Comparison of ENCODE assay signal across 8 cellular contexts in the genomic region with DNA sequence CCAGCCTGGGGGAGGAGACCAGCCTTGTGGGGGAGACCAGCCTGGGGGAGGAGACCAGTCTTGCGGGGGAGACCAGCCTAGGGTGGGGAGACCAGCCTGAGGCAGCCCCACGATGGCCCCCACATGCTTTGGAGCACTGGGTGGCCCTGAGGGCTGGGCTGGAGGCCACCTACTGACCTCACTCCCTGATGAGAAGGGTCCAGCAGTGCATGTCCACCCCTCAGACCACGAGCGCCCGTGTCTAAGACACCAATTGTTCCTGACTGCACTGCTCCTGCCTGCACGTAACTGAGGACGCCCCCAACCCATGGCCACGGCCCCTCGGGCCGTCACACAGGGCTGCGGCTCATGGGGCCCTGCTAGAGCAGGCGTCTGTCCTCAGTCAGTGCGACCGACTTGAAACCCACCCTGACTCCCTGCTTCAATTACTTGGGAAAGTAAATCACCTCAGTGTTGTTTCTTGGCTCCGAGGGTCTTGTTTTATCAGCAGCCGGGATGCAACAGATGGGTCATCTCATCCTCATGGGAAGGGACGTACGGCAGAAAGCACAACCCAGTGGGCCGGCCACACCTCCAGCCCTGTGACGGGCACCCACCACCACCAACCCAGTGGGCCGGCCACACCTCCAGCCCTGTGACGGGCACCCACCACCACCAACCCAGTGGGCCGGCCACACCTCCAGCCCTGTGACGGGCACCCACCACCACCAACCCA. TPM values are rescaled to one million over a fixed set of nuclear protein-coding genes. Genes with fewer than 3 reads are reported as not detected.
DNase-seq lines count a peak whose midpoint lies in the region; ATAC-seq and TF ChIP-seq lines count a peak whose summit lies in the region.

TSS of gene SPATC1L (minus strand) at position 550 of the 715 bp plus-strand sequence. CDS start 1,643 bp downstream, outside the sequence.

- H3K4me1 ChIP-seq in gastroesophageal sphincter (peaks cover 0 to 14% (median 3%) of the 10 kb centered on the region in 3 donors), neuron (ENCODE audit: insufficient read depth, low read length) (peaks cover 18% of the 10 kb centered on the region), testis (peaks cover 32% of the 10 kb centered on the region)

- intact Hi-C loops in testis (cut with DNase I; ENCODE audit: low total_unique reads), result no loop called here

- 4 to 23% methylated on average over 5 to 8 of the region's 24 CpGs for WGBS in gastroesophageal sphincter (ENCODE audit: low coverage in 1 of 2), 2 donors
- WGBS in testis, 2 donors, result 3 to 37% methylated on average over 15 to 21 of the region's 24 CpGs

- H3K9me3 ChIP-seq in gastroesophageal sphincter, result no peaks in the 10 kb centered on the region
- peaks cover 2% of the 10 kb centered on the region for H3K9me3 ChIP-seq in neuron (ENCODE audit: low read length)
- H3K9me3 ChIP-seq in testis, result no peaks in the 10 kb centered on the region

- DNase-seq in DMS 273 (lab: John Stamatoyannopoulos, UW; ENCODE audit: unreplicated experiment) (peak; percentile 82), NOMO-1 treated with DMSO at 0.1 percent for 48 hours (lab: John Stamatoyannopoulos, UW; ENCODE audit: unreplicated experiment) (peak; percentile 52), testis (peak; percentile 78)
- peak; percentile 31 for DNase-seq in activated naive CD4-positive, alpha-beta T cell treated with Interleukin-2 at 50 U/mL for 16 hours

- H3K27ac ChIP-seq in gastroesophageal sphincter (peak within 1 kb of the TSS; percentile 6 to 91 (median 72)), testis (peak within 1 kb of the TSS; percentile 85 to 95)

- no peak for TF ChIP-seq EP300 in gastroesophageal sphincter (IDR thresholded peaks at IDR 0.05)

- TF ChIP-seq CTCF in gastroesophageal sphincter (IDR thresholded peaks at IDR 0.05) (no peak), testis (IDR thresholded peaks at IDR 0.05) (no peak)

- ATAC-seq in HG02588 (IDR thresholded peaks at IDR 0.05; ENCODE audit: unreplicated experiment) (peak; percentile 59), gastroesophageal sphincter (peak; percentile 70), GM19023 (IDR thresholded peaks at IDR 0.05; ENCODE audit: unreplicated experiment) (no peak)

- H3K4me3 ChIP-seq in gastroesophageal sphincter (peak within 1 kb of the TSS; percentile 34 to 40), neuron (ENCODE audit: low read length) (peak within 1 kb of the TSS; percentile 65), testis (peak within 1 kb of the TSS; percentile 67 to 71)

- H3K27me3 ChIP-seq in gastroesophageal sphincter, result peaks cover 17% of the 10 kb centered on the region
- no peaks in the 10 kb centered on the region for H3K27me3 ChIP-seq in neuron (ENCODE audit: insufficient read depth, low read length)
- no peaks in the 10 kb centered on the region for H3K27me3 ChIP-seq in testis

- no peak for TF ChIP-seq POLR2A in gastroesophageal sphincter (IDR thresholded peaks at IDR 0.05)
- TF ChIP-seq POLR2A in testis (IDR thresholded peaks at IDR 0.05), result no peak

- H2AFZ ChIP-seq in neuron (ENCODE audit: low read depth, low read length), result no peak within 1 kb of the TSS

- peaks cover 0 to 2% of the 10 kb centered on the region in 2 donors for H3K36me3 ChIP-seq in gastroesophageal sphincter
- H3K36me3 ChIP-seq in neuron (ENCODE audit: insufficient read depth, low read length), result no peaks in the 10 kb centered on the region
- no peaks in the 10 kb centered on the region for H3K36me3 ChIP-seq in testis (ENCODE audit: low read depth, missing control alignments)

RNA-seq across cellular contexts. Expression of gene SPATC1L, which starts in this region (rescaled TPM):
- total RNA-seq in gastroesophageal sphincter (10 to 100 TPM in 1 of 4 donors, 1 to 10 TPM in 2, under 1 TPM in 1; 0.54 to 20.4 (median 7.9) TPM), testis (10 to 100 TPM; 75.6 to 96.1 TPM)
- 55.4 TPM for polyA plus RNA-seq in testis (ENCODE audit: insufficient read depth, low read depth, low replicate concordance)

Comparison
In these comparisons a context has a peak if more than half of its experiments do, and no peak if none do; other contexts are left out.
1. DNase-seq: peak in every context shown above with its lines; median percentile 82 in DMS 273; 78 in testis; 52 in NOMO-1 treated with DMSO at 0.1 percent for 48 hours; 31 in activated naive CD4-positive, alpha-beta T cell treated with Interleukin-2 at 50 U/mL for 16 hours.